Comparison of ENCODE assay signal across 10 cellular contexts in genomic region chr17:71438631-71439146, GRCh38.
DNase-seq lines count a peak whose midpoint lies in the region; ATAC-seq and TF ChIP-seq lines count a peak whose summit lies in the region.
"Had no signal": no experiment of that assay in that cellular context is flagged by ENCODE, and none has a peak within 500 bp of the region (broad histone marks: within the 10 kb centered on the region; RNA-seq: fewer than 3 reads in every experiment).

No MANE protein-coding gene starts in this region.

- POLR2A ChIA-PET in CD4-positive, alpha-beta T cell (lab: Charles Lee), result no interaction called here
- POLR2A ChIA-PET in naive thymus-derived CD4-positive, alpha-beta T cell (lab: Charles Lee), result no interaction called here

- H3K27me3 ChIP-seq in CD4-positive, alpha-beta T cell (ENCODE audit: control insufficient read depth, insufficient read depth, low read length), result no peaks in the 10 kb centered on the region
- H3K27me3 ChIP-seq in naive thymus-derived CD4-positive, alpha-beta T cell (ENCODE audit: control insufficient read depth in 2 of 2, insufficient read depth in 2 of 2, low read length in 2 of 2), result no peaks in the 10 kb centered on the region

- no peaks in the 10 kb centered on the region for H3K9me3 ChIP-seq in CD4-positive, alpha-beta T cell (ENCODE audit: control insufficient read depth, low read length)
- no peaks in the 10 kb centered on the region for H3K9me3 ChIP-seq in naive thymus-derived CD4-positive, alpha-beta T cell (ENCODE audit: control insufficient read depth in 2 of 3, low read length in 3 of 3)

- H3K27me3 Mint-ChIP-seq in type B pancreatic cell, result peaks cover 21% of the 10 kb centered on the region
- no peaks in the 10 kb centered on the region for H3K27me3 Mint-ChIP-seq in CD4-positive, alpha-beta T cell
- H3K27me3 Mint-ChIP-seq in naive thymus-derived CD4-positive, alpha-beta T cell, result no peaks in the 10 kb centered on the region

- H3K36me3 ChIP-seq in naive thymus-derived CD4-positive, alpha-beta T cell (ENCODE audit: control insufficient read depth in 2 of 3, insufficient read depth in 3 of 3, low read length in 3 of 3), result no peaks in the 10 kb centered on the region

- CTCF ChIA-PET in CD4-positive, alpha-beta T cell (lab: Charles Lee), result no interaction called here
- CTCF ChIA-PET in naive thymus-derived CD4-positive, alpha-beta T cell (lab: Charles Lee), result no interaction called here

- no peaks in the 10 kb centered on the region for H3K4me1 ChIP-seq in naive thymus-derived CD4-positive, alpha-beta T cell (ENCODE audit: control insufficient read depth in 2 of 2, insufficient read depth in 2 of 2, low read length in 2 of 2)

- intact Hi-C loops in CD4-positive, alpha-beta T cell (cut with DNase I, micrococcal nuclease), result no loop called here
- intact Hi-C loops in naive thymus-derived CD4-positive, alpha-beta T cell (cut with micrococcal nuclease), result no loop called here

- H3K4me3 Mint-ChIP-seq in type B pancreatic cell, result no peak overlapping the region
- H3K4me3 Mint-ChIP-seq in CD4-positive, alpha-beta T cell, result no peak overlapping the region
- no peak overlapping the region for H3K4me3 Mint-ChIP-seq in naive thymus-derived CD4-positive, alpha-beta T cell

- peak overlapping the region; percentile 12 for H3K27ac Mint-ChIP-seq in type B pancreatic cell
- no peak overlapping the region for H3K27ac Mint-ChIP-seq in CD4-positive, alpha-beta T cell
- no peak overlapping the region for H3K27ac Mint-ChIP-seq in naive thymus-derived CD4-positive, alpha-beta T cell

- H3K9me3 Mint-ChIP-seq in type B pancreatic cell, result no peaks in the 10 kb centered on the region
- H3K9me3 Mint-ChIP-seq in CD4-positive, alpha-beta T cell, result no peaks in the 10 kb centered on the region
- H3K9me3 Mint-ChIP-seq in naive thymus-derived CD4-positive, alpha-beta T cell, result peaks cover 0 to 22% (median 4%) of the 10 kb centered on the region in 11 donors

- H3K4me3 ChIP-seq in naive thymus-derived CD4-positive, alpha-beta T cell (ENCODE audit: low read length), result no peak overlapping the region

- peaks cover 9% of the 10 kb centered on the region for H3K4me1 Mint-ChIP-seq in type B pancreatic cell (ENCODE audit: unreplicated experiment)
- H3K4me1 Mint-ChIP-seq in CD4-positive, alpha-beta T cell (ENCODE audit: low read depth), result no peaks in the 10 kb centered on the region
- H3K4me1 Mint-ChIP-seq in naive thymus-derived CD4-positive, alpha-beta T cell, result no peaks in the 10 kb centered on the region

- H3K36me3 Mint-ChIP-seq in type B pancreatic cell, result no peaks in the 10 kb centered on the region
- no peaks in the 10 kb centered on the region for H3K36me3 Mint-ChIP-seq in CD4-positive, alpha-beta T cell (ENCODE audit: low read depth)
- H3K36me3 Mint-ChIP-seq in naive thymus-derived CD4-positive, alpha-beta T cell, result no peaks in the 10 kb centered on the region

- DNase-seq in DMS 273 (lab: John Stamatoyannopoulos, UW; ENCODE audit: unreplicated experiment) (peak; percentile 56), DMS 273 treated with DMSO at 0.1 percent for 48 hours (lab: John Stamatoyannopoulos, UW) (no peak), NCI-H460 (ENCODE audit: extremely low read depth, low read depth) (peak; percentile 78), fibroblast of gingiva (ENCODE audit: low read depth) (peak; percentile 92), type B pancreatic cell (ENCODE audit: extremely low spot score, unreplicated experiment) (no peak)
- DNase-seq in stimulated activated CD4-positive, alpha-beta T cell treated with anti-CD3 and anti-CD28 coated beads, Interleukin-12 subunit alpha, Interleukin-12 subunit beta, amount 100 ng/mL, for 4 hours, result no peak
- no peak for DNase-seq in CD4-positive, alpha-beta T cell
- no peak for DNase-seq in naive thymus-derived CD4-positive, alpha-beta T cell
- DNase-seq: activated gamma-delta T cell treated with Interleukin-2 at 50 U/mL for 16 hours had no signal

- H3K27ac ChIP-seq in CD4-positive, alpha-beta T cell (ENCODE audit: low read depth, low read length), result no peak overlapping the region
- H3K27ac ChIP-seq in naive thymus-derived CD4-positive, alpha-beta T cell (ENCODE audit: low read depth, low read length), result no peak overlapping the region
- H3K27ac ChIP-seq: 22Rv1 had no signal

- TF ChIP-seq CTCF in type B pancreatic cell (conservative IDR thresholded peaks at IDR 0.05), result no peak
- no peak for TF ChIP-seq CTCF in CD4-positive, alpha-beta T cell (IDR thresholded peaks at IDR 0.05)

- ATAC-seq in CD4-positive, alpha-beta T cell (ENCODE audit: poor library complexity), result no peak
- no peak for ATAC-seq in naive thymus-derived CD4-positive, alpha-beta T cell

Comparison
In these comparisons a context has a peak if more than half of its experiments do, and no peak if none do; other contexts are left out.
1. DNase-seq: peak in DMS 273 (single experiment), NCI-H460 (single experiment) and fibroblast of gingiva (single experiment); none in DMS 273 treated with DMSO at 0.1 percent for 48 hours (single experiment), type B pancreatic cell (single experiment), stimulated activated CD4-positive, alpha-beta T cell treated with anti-CD3 and anti-CD28 coated beads, Interleukin-12 subunit alpha, Interleukin-12 subunit beta, amount 100 ng/mL, for 4 hours (single experiment), CD4-positive, alpha-beta T cell (0 of 10) and naive thymus-derived CD4-positive, alpha-beta T cell (0 of 9).